10 cellular contexts compared by ENCODE assay signal in genomic region chr20:561437-562231, GRCh38. TPM values are rescaled to one million over a fixed set of nuclear protein-coding genes. Genes with fewer than 3 reads are reported as not detected.
DNase-seq lines count a peak whose midpoint lies in the region; ATAC-seq, FAIRE-seq and TF ChIP-seq lines count a peak whose summit lies in the region.
"Had no signal": no experiment of that assay in that cellular context is flagged by ENCODE, and none has a peak within 500 bp of the region (broad histone marks: within the 10 kb centered on the region; RNA-seq: fewer than 3 reads in every experiment).

No MANE protein-coding gene starts in this region.

- intact Hi-C loops in pancreas (cut with DNase I): loop anchor here in 2 of 3 donors (5.0 to 10.0 kb wide), 2 partner anchors 163 to 171 kb away; no protein-coding TSS in a partner anchor

- no peak for FAIRE-seq in RCC 7860 (lab: Jason Lieb, UNC)
- FAIRE-seq in pancreas (lab: Jason Lieb, UNC): no peak

- TF ChIP-seq CTCF in pancreas (IDR thresholded peaks at IDR 0.05): peak; percentile 86 to 92 (median 87)

- WGBS in pancreas, 2 donors: 28 to 29% methylated on average over 12 of the region's 12 CpGs

- no peak overlapping the region for H3K4me3 ChIP-seq in pancreas
- H3K4me3 ChIP-seq: BLaER1 had no signal

- no peaks in the 10 kb centered on the region for H3K4me1 ChIP-seq in pancreas

- DNase-seq in NCI-H187 (lab: John Stamatoyannopoulos, UW) (peak; percentile 6 to 17), NCI-H187 treated with DMSO at 0.1 percent for 48 hours (lab: John Stamatoyannopoulos, UW) (no peak), LHCN-M2 (ENCODE audit: low read depth) (peak; percentile 52), RCC 7860 (ENCODE audit: low spot score) (peak; percentile 38), glomerular endothelial cell (ENCODE audit: extremely low read depth, low read depth, low spot score) (peak; percentile 60), pancreas (peak in 3 of 6 donors; percentile 36 to 66 (median 38))
- DNase-seq in activated gamma-delta T cell treated with anti-CD3 and anti-CD28 coated beads, Interleukin-2, amount 50 U/mL, for 16 hours (ENCODE audit: low read depth): peak; percentile 23

- no peak overlapping the region for H3K27ac ChIP-seq in pancreas
- H3K27ac ChIP-seq: BLaER1, epithelial cell of prostate had no signal

- no peaks in the 10 kb centered on the region for H3K36me3 ChIP-seq in pancreas
- H3K36me3 ChIP-seq: BLaER1 had no signal

- H3K27me3 ChIP-seq in pancreas: no peaks in the 10 kb centered on the region
- H3K27me3 ChIP-seq: BLaER1 had no signal

- no peaks in the 10 kb centered on the region for H3K9me3 ChIP-seq in pancreas
- H3K9me3 ChIP-seq: BLaER1 had no signal

- ATAC-seq in pancreas (peak; percentile 75 to 92 (median 90)), HG03196 (IDR thresholded peaks at IDR 0.05; ENCODE audit: unreplicated experiment) (no peak)

RNA-seq across cellular contexts. Expression of gene CSNK2A1, which starts 18.0 kb away (rescaled TPM):
- total RNA-seq in LHCN-M2 (2014; rRNA removed) (116 and 137 TPM in 2 replicates), glomerular endothelial cell (115 and 132 TPM in 2 replicates), pancreas (10 to 100 TPM; 44.5 to 57.4 (median 49.5) TPM)
- 50.2 TPM for polyA plus RNA-seq in LHCN-M2 (2012)
- polyA plus RNA-seq in pancreas: 10 to 100 TPM; 12.7 to 21.2 TPM

RNA-seq across cellular contexts. Expression of gene TCF15, which starts 48.5 kb away (rescaled TPM):
- total RNA-seq in LHCN-M2 (2014; rRNA removed) (not detected in 2 replicates), glomerular endothelial cell (13.0 and 20.4 TPM in 2 replicates), pancreas (under 1 TPM in 5 of 6 donors, not detected in 1; 0.16 to 0.21 (median 0.19) TPM)
- polyA plus RNA-seq in LHCN-M2 (2012): not detected
- polyA plus RNA-seq in pancreas: under 1 TPM; 0.45 to 0.80 TPM

Comparison
In these comparisons a context has a peak if more than half of its experiments do, and no peak if none do; other contexts are left out.
1. RNA of gene TCF15, which starts 48.5 kb away (total RNA-seq): 13.0 to 20.4 TPM in glomerular endothelial cell; 0.16 to 0.21 TPM in pancreas and not detected in LHCN-M2; every median in the first group is over 10 times any median in the second.